Comparison of ENCODE assay signal across 38 cellular contexts in the genomic region with DNA sequence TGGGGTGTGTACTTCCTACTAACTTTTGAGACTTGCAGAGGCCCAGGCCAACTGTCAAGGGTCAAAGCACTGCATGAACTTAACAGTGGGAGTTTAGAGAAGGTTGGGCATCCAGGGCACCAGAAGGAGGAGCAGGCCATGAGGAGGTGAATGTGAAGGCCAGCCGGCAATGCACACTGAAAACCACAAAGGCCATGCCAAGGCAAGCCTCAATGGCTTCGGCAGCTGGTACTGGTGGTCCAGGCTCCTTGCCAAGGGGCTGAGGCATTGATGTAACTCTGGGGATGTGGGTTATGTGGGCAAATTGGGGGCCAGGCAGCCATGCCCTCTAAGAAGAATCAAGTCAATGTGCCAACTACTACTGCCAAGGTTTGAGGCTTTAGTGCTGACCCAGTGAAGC.
"Had no signal": no experiment of that assay in that cellular context is flagged by ENCODE, and none has a peak within 500 bp of the region (broad histone marks: within the 10 kb centered on the region; RNA-seq: fewer than 3 reads in every experiment).

No MANE protein-coding gene starts in this region.

- ATAC-seq: activated CD4-positive, alpha-beta T cell treated with anti-CD3 and anti-CD28 coated beads for 36 hours; activated CD4-positive, CD25-positive, alpha-beta regulatory T cell treated with anti-CD3 and anti-CD28 coated beads, Interleukin-2, amount 50 U/mL, for 24 hours; activated CD8-positive, alpha-beta memory T cell treated with anti-CD3 and anti-CD28 coated beads, Interleukin-2, amount 10 ng/mL, durations not matched to agents 7 days and 5 days; activated CD8-positive, alpha-beta T cell treated with anti-CD3 and anti-CD28 coated beads, Interleukin-2, amount 10 ng/mL, durations not matched to agents 7 days and 5 days; activated naive CD8-positive, alpha-beta T cell treated with anti-CD3 and anti-CD28 coated beads, Interleukin-2, amount 50 U/mL, for 24 hours; WTC11 had no signal

- H3K27me3 ChIP-seq: ascending aorta, cardiac muscle cell had no signal

- H3K4me1 Mint-ChIP-seq: activated CD4-positive, alpha-beta memory T cell treated with anti-CD3 and anti-CD28 coated beads, Interleukin-2, amount 10 ng/mL, durations not matched to agents 7 days and 5 days; activated CD4-positive, alpha-beta T cell treated with anti-CD3 and anti-CD28 coated beads for 36 hours; activated CD4-positive, alpha-beta T cell treated with anti-CD3 and anti-CD28 coated beads, Interleukin-2, amount 10 ng/mL, durations not matched to agents 7 days and 5 days; activated CD8-positive, alpha-beta memory T cell treated with anti-CD3 and anti-CD28 coated beads, Interleukin-2, amount 10 ng/mL, durations not matched to agents 7 days and 5 days; activated naive CD4-positive, alpha-beta T cell treated with anti-CD3 and anti-CD28 coated beads, Interleukin-2, amount 10 ng/mL, durations not matched to agents 7 days and 5 days; activated naive CD4-positive, alpha-beta T cell treated with anti-CD3 and anti-CD28 coated beads, Interleukin-2, amount 50 U/mL, for 24 hours; activated naive CD8-positive, alpha-beta T cell treated with anti-CD3 and anti-CD28 coated beads, Interleukin-2, amount 10 ng/mL, durations not matched to agents 7 days and 5 days; activated naive CD8-positive, alpha-beta T cell treated with anti-CD3 and anti-CD28 coated beads, Interleukin-2, amount 50 U/mL, for 24 hours; brain; central memory CD8-positive, alpha-beta T cell; WTC11 had no signal

- H3K27ac ChIP-seq: ascending aorta, cardiac muscle cell, WERI-Rb-1 had no signal

- H3K36me3 ChIP-seq: ascending aorta, cardiac muscle cell, WERI-Rb-1 had no signal

- H3K27ac Mint-ChIP-seq: activated CD4-positive, alpha-beta memory T cell treated with anti-CD3 and anti-CD28 coated beads, Interleukin-2, amount 10 ng/mL, durations not matched to agents 7 days and 5 days; activated CD4-positive, alpha-beta T cell treated with anti-CD3 and anti-CD28 coated beads for 36 hours; activated CD4-positive, alpha-beta T cell treated with anti-CD3 and anti-CD28 coated beads, Interleukin-2, amount 10 ng/mL, durations not matched to agents 7 days and 5 days; activated CD8-positive, alpha-beta memory T cell treated with anti-CD3 and anti-CD28 coated beads, Interleukin-2, amount 10 ng/mL, durations not matched to agents 7 days and 5 days; activated CD8-positive, alpha-beta T cell treated with anti-CD3 and anti-CD28 coated beads, Interleukin-2, amount 10 ng/mL, durations not matched to agents 7 days and 5 days; activated naive CD4-positive, alpha-beta T cell treated with anti-CD3 and anti-CD28 coated beads, Interleukin-2, amount 10 ng/mL, durations not matched to agents 7 days and 5 days; activated naive CD4-positive, alpha-beta T cell treated with anti-CD3 and anti-CD28 coated beads, Interleukin-2, amount 50 U/mL, for 24 hours; activated naive CD8-positive, alpha-beta T cell; activated naive CD8-positive, alpha-beta T cell treated with anti-CD3 and anti-CD28 coated beads, Interleukin-2, amount 10 ng/mL, durations not matched to agents 7 days and 5 days; activated naive CD8-positive, alpha-beta T cell treated with anti-CD3 and anti-CD28 coated beads, Interleukin-2, amount 50 U/mL, for 24 hours; activated T-cell treated with anti-CD3 and anti-CD28 coated beads, Interleukin-2, amount 50 U/mL, for 24 hours; activated T-helper 2 cell treated with anti-CD3 and anti-CD28 coated beads, Interferon-gamma antibody, Interleukin-2, Interleukin-4, amounts not matched to agents 10 μg/mL and 5 μg/mL and 100 μg/mL, durations not matched to agents 14 hours and 24 hours and 36 hours; brain; T-helper 1 cell treated with Interleukin-12 subunit alpha and Interleukin-12 subunit beta and Interleukin-4 antibody, amounts not matched to agents 30 μg/mL and 1 μg/mL, for 36 hours; T-helper 2 cell treated with Interferon-gamma antibody and Interleukin-4, amounts not matched to agents 5 μg/mL and 100 μg/mL, for 36 hours; WTC11 had no signal

- H3K4me3 ChIP-seq: ascending aorta, cardiac muscle cell had no signal

- H3K27me3 Mint-ChIP-seq: activated naive CD4-positive, alpha-beta T cell treated with anti-CD3 and anti-CD28 coated beads, Interleukin-2, amount 50 U/mL, for 24 hours; activated naive CD8-positive, alpha-beta T cell treated with anti-CD3 and anti-CD28 coated beads, Interleukin-2, amount 50 U/mL, for 24 hours; central memory CD8-positive, alpha-beta T cell had no signal

- H3K9me3 Mint-ChIP-seq: activated CD4-positive, alpha-beta memory T cell treated with anti-CD3 and anti-CD28 coated beads, Interleukin-2, amount 10 ng/mL, durations not matched to agents 7 days and 5 days; activated CD4-positive, alpha-beta T cell treated with anti-CD3 and anti-CD28 coated beads, Interleukin-2, amount 10 ng/mL, durations not matched to agents 7 days and 5 days; activated naive CD4-positive, alpha-beta T cell treated with anti-CD3 and anti-CD28 coated beads, Interleukin-2, amount 10 ng/mL, durations not matched to agents 7 days and 5 days; activated naive CD4-positive, alpha-beta T cell treated with anti-CD3 and anti-CD28 coated beads, Interleukin-2, amount 50 U/mL, for 24 hours; activated naive CD8-positive, alpha-beta T cell treated with anti-CD3 and anti-CD28 coated beads, Interleukin-2, amount 10 ng/mL, durations not matched to agents 7 days and 5 days; activated naive CD8-positive, alpha-beta T cell treated with anti-CD3 and anti-CD28 coated beads, Interleukin-2, amount 50 U/mL, for 24 hours; activated T-cell treated with anti-CD3 and anti-CD28 coated beads, Interleukin-2, amount 50 U/mL, for 24 hours; activated T-helper 2 cell treated with anti-CD3 and anti-CD28 coated beads, Interferon-gamma antibody, Interleukin-2, Interleukin-4, amounts not matched to agents 10 μg/mL and 5 μg/mL and 100 μg/mL, durations not matched to agents 14 hours and 24 hours and 36 hours; brain; central memory CD8-positive, alpha-beta T cell; T-helper 1 cell treated with Interleukin-12 subunit alpha and Interleukin-12 subunit beta and Interleukin-4 antibody, amounts not matched to agents 30 μg/mL and 1 μg/mL, for 36 hours; T-helper 2 cell treated with Interferon-gamma antibody and Interleukin-4, amounts not matched to agents 5 μg/mL and 100 μg/mL, for 36 hours; WTC11 had no signal

- H3K4me1 ChIP-seq: ascending aorta had no signal

- DNase-seq: activated CD4-positive, alpha-beta memory T cell treated with anti-CD3 and anti-CD28 coated beads, Interleukin-2, amount 10 ng/mL, durations not matched to agents 7 days and 5 days; activated CD4-positive, alpha-beta T cell treated with anti-CD3 and anti-CD28 coated beads for 1 hour; activated CD4-positive, alpha-beta T cell treated with anti-CD3 and anti-CD28 coated beads for 36 hours; activated CD4-positive, alpha-beta T cell treated with anti-CD3 and anti-CD28 coated beads for 48 hours; activated CD4-positive, alpha-beta T cell treated with anti-CD3 and anti-CD28 coated beads, Interleukin-2, amount 10 ng/mL, durations not matched to agents 7 days and 5 days; activated CD4-positive, alpha-beta T cell treated with anti-CD3 and anti-CD28 coated beads, Interleukin-2, amount 50 U/mL, for 48 hours; activated CD4-positive, CD25-positive, alpha-beta regulatory T cell; activated CD8-positive, alpha-beta memory T cell treated with anti-CD3 and anti-CD28 coated beads for 24 hours; activated CD8-positive, alpha-beta memory T cell treated with anti-CD3 and anti-CD28 coated beads, Interleukin-2, amount 10 ng/mL, durations not matched to agents 7 days and 5 days; activated CD8-positive, alpha-beta memory T cell treated with anti-CD3 and anti-CD28 coated beads, Interleukin-2, amount 50 U/mL, for 48 hours; activated CD8-positive, alpha-beta T cell treated with anti-CD3 and anti-CD28 coated beads, Interleukin-2, amount 10 ng/mL, durations not matched to agents 7 days and 5 days; activated effector memory CD4-positive, alpha-beta T cell treated with Interleukin-2 at 50 U/mL for 16 hours; activated gamma-delta T cell; activated naive CD4-positive, alpha-beta T cell treated with anti-CD3 and anti-CD28 coated beads, Interleukin-2, amount 10 ng/mL, durations not matched to agents 7 days and 5 days; activated naive CD4-positive, alpha-beta T cell treated with Interleukin-2 at 50 U/mL for 16 hours; activated naive CD8-positive, alpha-beta T cell treated with anti-CD3 and anti-CD28 coated beads, Interleukin-2, amount 10 ng/mL, durations not matched to agents 7 days and 5 days; activated naive CD8-positive, alpha-beta T cell treated with anti-CD3 and anti-CD28 coated beads, Interleukin-2, amount 50 U/mL, for 24 hours; activated T-cell treated with anti-CD3 and anti-CD28 coated beads, Interleukin-2, amount 50 U/mL, for 24 hours; activated T-cell treated with anti-CD3 and anti-CD28 coated beads, Interleukin-2, amount 50 U/mL, for 48 hours; amygdala; anterior cingulate cortex; caudate nucleus; cerebellar nuclear complex; T-helper 1 cell; T-helper 2 cell; T-helper 9 cell; WERI-Rb-1 had no signal

- H3K9me3 ChIP-seq: ascending aorta had no signal

- H3K36me3 Mint-ChIP-seq: activated CD8-positive, alpha-beta memory T cell treated with anti-CD3 and anti-CD28 coated beads, Interleukin-2, amount 10 ng/mL, durations not matched to agents 7 days and 5 days; activated naive CD4-positive, alpha-beta T cell treated with anti-CD3 and anti-CD28 coated beads, Interleukin-2, amount 10 ng/mL, durations not matched to agents 7 days and 5 days; activated naive CD4-positive, alpha-beta T cell treated with anti-CD3 and anti-CD28 coated beads, Interleukin-2, amount 50 U/mL, for 24 hours; activated naive CD8-positive, alpha-beta T cell; activated naive CD8-positive, alpha-beta T cell treated with anti-CD3 and anti-CD28 coated beads, Interleukin-2, amount 10 ng/mL, durations not matched to agents 7 days and 5 days; brain; WTC11 had no signal

- H3K4me3 Mint-ChIP-seq: activated CD4-positive, alpha-beta memory T cell treated with anti-CD3 and anti-CD28 coated beads, Interleukin-2, amount 10 ng/mL, durations not matched to agents 7 days and 5 days; activated CD4-positive, alpha-beta T cell treated with anti-CD3 and anti-CD28 coated beads for 36 hours; activated CD4-positive, alpha-beta T cell treated with anti-CD3 and anti-CD28 coated beads, Interleukin-2, amount 10 ng/mL, durations not matched to agents 7 days and 5 days; activated CD8-positive, alpha-beta memory T cell treated with anti-CD3 and anti-CD28 coated beads, Interleukin-2, amount 10 ng/mL, durations not matched to agents 7 days and 5 days; activated CD8-positive, alpha-beta T cell treated with anti-CD3 and anti-CD28 coated beads, Interleukin-2, amount 10 ng/mL, durations not matched to agents 7 days and 5 days; activated naive CD4-positive, alpha-beta T cell treated with anti-CD3 and anti-CD28 coated beads, Interleukin-2, amount 10 ng/mL, durations not matched to agents 7 days and 5 days; activated naive CD4-positive, alpha-beta T cell treated with anti-CD3 and anti-CD28 coated beads, Interleukin-2, amount 50 U/mL, for 24 hours; activated naive CD8-positive, alpha-beta T cell; activated naive CD8-positive, alpha-beta T cell treated with anti-CD3 and anti-CD28 coated beads, Interleukin-2, amount 10 ng/mL, durations not matched to agents 7 days and 5 days; activated naive CD8-positive, alpha-beta T cell treated with anti-CD3 and anti-CD28 coated beads, Interleukin-2, amount 50 U/mL, for 24 hours; activated T-cell treated with anti-CD3 and anti-CD28 coated beads, Interleukin-2, amount 50 U/mL, for 24 hours; brain; central memory CD8-positive, alpha-beta T cell; T-helper 1 cell treated with Interleukin-12 subunit alpha and Interleukin-12 subunit beta and Interleukin-4 antibody, amounts not matched to agents 30 μg/mL and 1 μg/mL, for 36 hours; T-helper 2 cell treated with Interferon-gamma antibody and Interleukin-4, amounts not matched to agents 5 μg/mL and 100 μg/mL, for 36 hours; WTC11 had no signal
